In genomic region chr3:100270218-100270588, GRCh38 we compare ENCODE assay signal across 12 cellular contexts. TPM values are rescaled to one million over a fixed set of nuclear protein-coding genes. Genes with fewer than 3 reads are reported as not detected.
A peak's percentile ranks its signal among the peaks of the same experiment; 100 is the strongest.
DNase-seq lines count a peak whose midpoint lies in the region; ATAC-seq and TF ChIP-seq lines count a peak whose summit lies in the region.
"Had no signal": no experiment of that assay in that cellular context is flagged by ENCODE, and none has a peak within 500 bp of the region (broad histone marks: within the 10 kb centered on the region; RNA-seq: fewer than 3 reads in every experiment).

No MANE protein-coding gene starts in this region.

- H3K27ac Mint-ChIP-seq in activated naive CD8-positive, alpha-beta T cell = peak overlapping the region; percentile 18
- H3K27ac Mint-ChIP-seq: endodermal cell had no signal

- H3K18ac ChIP-seq in mesenchymal stem cell (ENCODE audit: low read depth in 1 of 2, low read length in 2 of 2) = no peak overlapping the region

- H4K8ac ChIP-seq in mesenchymal stem cell (ENCODE audit: low read length) = no peak overlapping the region

- ATAC-seq in GM18502 (IDR thresholded peaks at IDR 0.05; ENCODE audit: poor library complexity, unreplicated experiment) (peak; percentile 46), GM18520 (IDR thresholded peaks at IDR 0.05; ENCODE audit: unreplicated experiment) (no peak)
- ATAC-seq: naive thymus-derived CD8-positive, alpha-beta T cell had no signal

- H3K4me1 ChIP-seq in HEK293 (ENCODE audit: control insufficient read depth, insufficient read depth, low read length) = peaks cover 10% of the 10 kb centered on the region; the same call in 1 of the 2 replicates
- peaks cover 3% of the 10 kb centered on the region for H3K4me1 ChIP-seq in mesenchymal stem cell (ENCODE audit: control insufficient read depth, insufficient read depth, low read depth, low read length)
- H3K4me1 ChIP-seq: BE2C had no signal

- no peak overlapping the region for H3K4me2 ChIP-seq in mesenchymal stem cell (ENCODE audit: low read length, poor library complexity, severe bottlenecking)

- H3K4me3 ChIP-seq in HEK293 (ENCODE audit: low read depth, low read length) (no peak overlapping the region), mesenchymal stem cell (ENCODE audit: insufficient read depth in 1 of 2, low read depth in 1 of 2, low read length in 2 of 2) (peak overlapping the region in 1 of 2 experiments; percentile 58)

- H3K23ac ChIP-seq in mesenchymal stem cell (ENCODE audit: low read length in 2 of 2) = no peak overlapping the region

- no peak overlapping the region for H4K91ac ChIP-seq in mesenchymal stem cell (ENCODE audit: low read length)

- no peak overlapping the region for H3K14ac ChIP-seq in mesenchymal stem cell (ENCODE audit: low read length in 2 of 2)

- H3K4ac ChIP-seq in mesenchymal stem cell (ENCODE audit: low read depth in 1 of 2, low read length in 2 of 2) = no peak overlapping the region

- H3K27me3 Mint-ChIP-seq in activated naive CD8-positive, alpha-beta T cell = no peaks in the 10 kb centered on the region
- H3K27me3 Mint-ChIP-seq: naive thymus-derived CD8-positive, alpha-beta T cell had no signal

- no peak for TF ChIP-seq CTCF in HEK293 (tag by site-specific recombination; IDR thresholded peaks at IDR 0.05)

- H3K9me3 ChIP-seq in HEK293 (ENCODE audit: control insufficient read depth, insufficient read depth, low read depth, low read length) = no peaks in the 10 kb centered on the region
- no peaks in the 10 kb centered on the region for H3K9me3 ChIP-seq in mesenchymal stem cell (ENCODE audit: control insufficient read depth, low read length)
- H3K9me3 ChIP-seq: BE2C had no signal

- no peaks in the 10 kb centered on the region for H3K27me3 ChIP-seq in mesenchymal stem cell (ENCODE audit: control insufficient read depth in 1 of 2, insufficient read depth in 1 of 2, low read length in 2 of 2)
- H3K27me3 ChIP-seq: BE2C had no signal

- WGBS in mesenchymal stem cell = 32% methylated on average over 2 of the region's 2 CpGs

- no peak overlapping the region for H2AK5ac ChIP-seq in mesenchymal stem cell (ENCODE audit: low read length, severe bottlenecking)

- no peaks in the 10 kb centered on the region for H3K36me3 Mint-ChIP-seq in activated naive CD8-positive, alpha-beta T cell

- H2BK12ac ChIP-seq in mesenchymal stem cell (ENCODE audit: low read length in 2 of 2) = no peak overlapping the region

- H3K4me3 Mint-ChIP-seq in activated naive CD8-positive, alpha-beta T cell = peak overlapping the region; percentile 1
- H3K4me3 Mint-ChIP-seq: endodermal cell; naive thymus-derived CD8-positive, alpha-beta T cell had no signal

- H3K27ac ChIP-seq in HEK293 (ENCODE audit: extremely low read depth, low read depth, low read length) (no peak overlapping the region), mesenchymal stem cell (ENCODE audit: low read length, poor library complexity, severe bottlenecking) (peak overlapping the region; percentile 40)

- H3K36me3 ChIP-seq in HEK293 (ENCODE audit: control insufficient read depth in 2 of 2, insufficient read depth in 1 of 2, low read length in 2 of 2) (no peaks in the 10 kb centered on the region), mesenchymal stem cell (ENCODE audit: control insufficient read depth in 1 of 2, insufficient read depth in 2 of 2, low read depth in 1 of 2, low read length in 2 of 2) (peaks cover 0 to 3% of the 10 kb centered on the region in 2 experiments)
- H3K36me3 ChIP-seq: BE2C had no signal

- H2BK120ac ChIP-seq in mesenchymal stem cell (ENCODE audit: low read depth, low read length) = no peak overlapping the region

- no peak overlapping the region for H2AFZ ChIP-seq in mesenchymal stem cell (ENCODE audit: low read depth, low read length)

- DNase-seq in mesenchymal stem cell (no peak), OCI-M1 (lab: John Stamatoyannopoulos, UW) (no peak), HEK293T (ENCODE audit: extremely low spot score) (no peak)
- DNase-seq: BE2C; central memory CD4-positive, alpha-beta T cell; endodermal cell; naive thymus-derived CD8-positive, alpha-beta T cell; NCI-H146 had no signal

- POLR2A ChIA-PET in HEK293 (lab: Yijun Ruan, JAX) = interaction anchor here (1.2 kb wide), 1 partner anchor 10 kb away, joined by 7 read pairs; the partner anchor contains the start of gene TBC1D23
- POLR2A ChIA-PET in HEK293T (lab: Yijun Ruan, JAX) = interaction anchor here (2.4 kb wide), 1 partner anchor 9 kb away, joined by 11 read pairs; the partner anchor contains the start of gene TBC1D23

- H3K4me1 Mint-ChIP-seq in activated naive CD8-positive, alpha-beta T cell (ENCODE audit: low read depth) = peaks cover 50% of the 10 kb centered on the region

- CTCF ChIA-PET in HEK293 (lab: Yijun Ruan, JAX) (no interaction called here), HEK293T (lab: Yijun Ruan, JAX) (interaction anchor here (0.6 kb wide), 1 partner anchor 21 kb away, joined by 3 read pairs; no protein-coding TSS in a partner anchor)

- H2BK15ac ChIP-seq in mesenchymal stem cell (ENCODE audit: low read depth, poor library complexity, severe bottlenecking) = no peak overlapping the region

- peaks cover 9% of the 10 kb centered on the region for H3K79me1 ChIP-seq in mesenchymal stem cell (replicated peaks; ENCODE audit: low read length, poor library complexity, severe bottlenecking)

- H2BK5ac ChIP-seq in mesenchymal stem cell (ENCODE audit: low read depth, low read length, poor library complexity, severe bottlenecking) = no peak overlapping the region

- H3K9ac ChIP-seq in mesenchymal stem cell (ENCODE audit: low read length) = peak overlapping the region; percentile 81

- no peaks in the 10 kb centered on the region for H3K9me3 Mint-ChIP-seq in activated naive CD8-positive, alpha-beta T cell (ENCODE audit: low read depth)
- H3K9me3 Mint-ChIP-seq: endodermal cell; naive thymus-derived CD8-positive, alpha-beta T cell had no signal

TF ChIP-seq in HEK293, 187 proteins besides CTCF, POLR2A, EP300 and RAD21:
- TF ChIP-seq ZFP37 (tag by site-specific recombination; IDR thresholded peaks at IDR 0.05) = no peak
- peak; percentile 40; the same call in 1 of the 2 replicates for TF ChIP-seq ZNF664 (tag by site-specific recombination; IDR thresholded peaks at IDR 0.05)

TF ChIP-seq in HEK293T, 16 proteins besides CTCF, POLR2A, EP300 and RAD21:
- TF ChIP-seq TARDBP (IDR thresholded peaks at IDR 0.05) (no peak), FOXK2 (IDR thresholded peaks at IDR 0.05) (no peak), PKNOX1 (IDR thresholded peaks at IDR 0.05) (no peak), SP1 (IDR thresholded peaks at IDR 0.05) (no peak), NFRKB (IDR thresholded peaks at IDR 0.05) (no peak), ELF4 (IDR thresholded peaks at IDR 0.05) (no peak), ARNT (IDR thresholded peaks at IDR 0.05) (no peak), L3MBTL2 (conservative IDR thresholded peaks at IDR 0.05) (no peak), HDGF (IDR thresholded peaks at IDR 0.05; ENCODE audit: borderline replicate concordance) (no peak), FOXA1 (IDR thresholded peaks at IDR 0.05) (no peak), LEF1 (IDR thresholded peaks at IDR 0.05; ENCODE audit: borderline replicate concordance) (no peak), ZNF384 (IDR thresholded peaks at IDR 0.05) (no peak), CTBP1 (IDR thresholded peaks at IDR 0.05; ENCODE audit: borderline replicate concordance) (no peak), SUZ12 (IDR thresholded peaks at IDR 0.05) (no peak), BHLHE40 (IDR thresholded peaks at IDR 0.05; ENCODE audit: borderline replicate concordance) (no peak), FOXM1 (IDR thresholded peaks at IDR 0.05; ENCODE audit: borderline replicate concordance) (no peak)

RNA-seq across cellular contexts. Expression of gene TBC1D23, which starts 9.4 kb away (rescaled TPM):
- polyA plus RNA-seq in mesenchymal stem cell (2013, experiment 1 of 2) = 28.3 TPM
- polyA plus RNA-seq in mesenchymal stem cell (2013, experiment 2 of 2) = 30.1 TPM
